14 cellular contexts compared by ENCODE assay signal in genomic region chr3:117193390-117193789, GRCh38.
DNase-seq lines count a peak whose midpoint lies in the region; ATAC-seq and TF ChIP-seq lines count a peak whose summit lies in the region.
"Had no signal": no experiment of that assay in that cellular context is flagged by ENCODE, and none has a peak within 500 bp of the region (broad histone marks: within the 10 kb centered on the region; RNA-seq: fewer than 3 reads in every experiment).

No MANE protein-coding gene starts in this region.

- no peaks in the 10 kb centered on the region for H3K79me2 ChIP-seq in Karpas-422 (ENCODE audit: low read length)

- no peaks in the 10 kb centered on the region for H4K20me1 ChIP-seq in Karpas-422 (ENCODE audit: insufficient read depth, low read depth, low read length)

- H3K36me3 ChIP-seq in Karpas-422 (ENCODE audit: insufficient read depth, low read length) = no peaks in the 10 kb centered on the region

- ATAC-seq in GM21526 (IDR thresholded peaks at IDR 0.05; ENCODE audit: low FRiP score, unreplicated experiment) = no peak
- ATAC-seq: sciatic nerve had no signal

- no peaks in the 10 kb centered on the region for H3K9me2 ChIP-seq in Karpas-422 (replicated peaks; ENCODE audit: insufficient read depth, low read length)

- no peaks in the 10 kb centered on the region for H3K9me3 Mint-ChIP-seq in osteocyte (ENCODE audit: unreplicated experiment)
- no peaks in the 10 kb centered on the region for H3K9me3 Mint-ChIP-seq in activated T-helper 2 cell treated with anti-CD3 and anti-CD28 coated beads, Interferon-gamma antibody, Interleukin-2, Interleukin-4, amounts not matched to agents 10 μg/mL and 5 μg/mL and 100 μg/mL, durations not matched to agents 14 hours and 24 hours and 36 hours

- no peaks in the 10 kb centered on the region for H3K4me1 ChIP-seq in Karpas-422 (ENCODE audit: low read length)

- H3K4me2 ChIP-seq in Karpas-422 (ENCODE audit: low read depth, low read length, poor library complexity, severe bottlenecking) = no peak overlapping the region

- H2AFZ ChIP-seq in Karpas-422 (ENCODE audit: low read length) = no peak overlapping the region

- H3K27me3 ChIP-seq in Karpas-422 (ENCODE audit: low read length) = no peaks in the 10 kb centered on the region

- H3K36me3 Mint-ChIP-seq in osteocyte (ENCODE audit: unreplicated experiment) = no peaks in the 10 kb centered on the region
- H3K36me3 Mint-ChIP-seq in activated T-helper 2 cell treated with anti-CD3 and anti-CD28 coated beads, Interferon-gamma antibody, Interleukin-2, Interleukin-4, amounts not matched to agents 10 μg/mL and 5 μg/mL and 100 μg/mL, durations not matched to agents 14 hours and 24 hours and 36 hours (ENCODE audit: low read depth) = no peaks in the 10 kb centered on the region

- intact Hi-C loops in activated T-helper 2 cell treated with anti-CD3 and anti-CD28 coated beads, Interferon-gamma antibody, Interleukin-2, Interleukin-4, amounts not matched to agents 10 μg/mL and 5 μg/mL and 100 μg/mL, durations not matched to agents 14 hours and 24 hours and 36 hours (cut with micrococcal nuclease) = no loop called here

- no peak overlapping the region for H3K4me3 Mint-ChIP-seq in osteocyte (ENCODE audit: unreplicated experiment)
- H3K4me3 Mint-ChIP-seq in activated T-helper 2 cell treated with anti-CD3 and anti-CD28 coated beads, Interferon-gamma antibody, Interleukin-2, Interleukin-4, amounts not matched to agents 10 μg/mL and 5 μg/mL and 100 μg/mL, durations not matched to agents 14 hours and 24 hours and 36 hours (ENCODE audit: low read depth) = no peak overlapping the region

- H3K4me1 Mint-ChIP-seq in osteocyte (ENCODE audit: unreplicated experiment) = peaks cover 10% of the 10 kb centered on the region
- H3K4me1 Mint-ChIP-seq in activated T-helper 2 cell treated with anti-CD3 and anti-CD28 coated beads, Interferon-gamma antibody, Interleukin-2, Interleukin-4, amounts not matched to agents 10 μg/mL and 5 μg/mL and 100 μg/mL, durations not matched to agents 14 hours and 24 hours and 36 hours (ENCODE audit: low read depth) = no peaks in the 10 kb centered on the region

- H3K9me3 ChIP-seq in Karpas-422 (ENCODE audit: low read length) = no peaks in the 10 kb centered on the region

- TF ChIP-seq CTCF in choroid plexus epithelial cell (conservative IDR thresholded peaks at IDR 0.05; ENCODE audit: low read depth, low read length) (peak; percentile 36), osteocyte (IDR thresholded peaks at IDR 0.05) (peak; percentile 49)

- H3K4me3 ChIP-seq in Karpas-422 (ENCODE audit: low read length) = no peak overlapping the region
- no peak overlapping the region for H3K4me3 ChIP-seq in choroid plexus epithelial cell (ENCODE audit: low read depth, low read length)

- no peaks in the 10 kb centered on the region for H3K27me3 Mint-ChIP-seq in osteocyte (ENCODE audit: unreplicated experiment)
- no peaks in the 10 kb centered on the region for H3K27me3 Mint-ChIP-seq in activated T-helper 2 cell treated with anti-CD3 and anti-CD28 coated beads, Interferon-gamma antibody, Interleukin-2, Interleukin-4, amounts not matched to agents 10 μg/mL and 5 μg/mL and 100 μg/mL, durations not matched to agents 14 hours and 24 hours and 36 hours (ENCODE audit: low read depth)

- H3K27ac Mint-ChIP-seq in osteocyte (ENCODE audit: unreplicated experiment) = no peak overlapping the region
- no peak overlapping the region for H3K27ac Mint-ChIP-seq in activated T-helper 2 cell treated with anti-CD3 and anti-CD28 coated beads, Interferon-gamma antibody, Interleukin-2, Interleukin-4, amounts not matched to agents 10 μg/mL and 5 μg/mL and 100 μg/mL, durations not matched to agents 14 hours and 24 hours and 36 hours

- no peak overlapping the region for H3K9ac ChIP-seq in Karpas-422 (ENCODE audit: low read length)

- DNase-seq in NCI-H1092 treated with DMSO at 0.1 percent for 48 hours (lab: John Stamatoyannopoulos, UW) (peak; percentile 6), NCI-H1092 (lab: John Stamatoyannopoulos, UW) (no peak), Karpas-422 (peak; percentile 46), choroid plexus epithelial cell (ENCODE audit: low read depth) (peak; percentile 7), osteocyte (ENCODE audit: extremely low spot score, unreplicated experiment) (no peak), mesenteric fat pad (ENCODE audit: low spot score) (no peak)
- DNase-seq in activated T-helper 2 cell treated with anti-CD3 and anti-CD28 coated beads, Interferon-gamma antibody, Interleukin-2, Interleukin-4, amounts not matched to agents 10 μg/mL and 5 μg/mL and 100 μg/mL, durations not matched to agents 14 hours and 24 hours and 36 hours (ENCODE audit: low spot score) = no peak
- DNase-seq: activated CD4-positive, alpha-beta T cell treated with anti-CD3 and anti-CD28 coated beads, Interleukin-2, amount 50 U/mL, for 48 hours; central memory CD4-positive, alpha-beta T cell; islet precursor cell; NCI-H1694; T-helper 1 cell had no signal

- H3K27ac ChIP-seq in Karpas-422 (ENCODE audit: low read length) = no peak overlapping the region

Comparison
In these comparisons a context has a peak if more than half of its experiments do, and no peak if none do; other contexts are left out.
1. DNase-seq: peak in NCI-H1092 treated with DMSO at 0.1 percent for 48 hours (single experiment), Karpas-422 (single experiment) and choroid plexus epithelial cell (single experiment); none in NCI-H1092 (single experiment), osteocyte (single experiment), mesenteric fat pad (single experiment) and activated T-helper 2 cell treated with anti-CD3 and anti-CD28 coated beads, Interferon-gamma antibody, Interleukin-2, Interleukin-4, amounts not matched to agents 10 μg/mL and 5 μg/mL and 100 μg/mL, durations not matched to agents 14 hours and 24 hours and 36 hours (single experiment).